In the genomic region with DNA sequence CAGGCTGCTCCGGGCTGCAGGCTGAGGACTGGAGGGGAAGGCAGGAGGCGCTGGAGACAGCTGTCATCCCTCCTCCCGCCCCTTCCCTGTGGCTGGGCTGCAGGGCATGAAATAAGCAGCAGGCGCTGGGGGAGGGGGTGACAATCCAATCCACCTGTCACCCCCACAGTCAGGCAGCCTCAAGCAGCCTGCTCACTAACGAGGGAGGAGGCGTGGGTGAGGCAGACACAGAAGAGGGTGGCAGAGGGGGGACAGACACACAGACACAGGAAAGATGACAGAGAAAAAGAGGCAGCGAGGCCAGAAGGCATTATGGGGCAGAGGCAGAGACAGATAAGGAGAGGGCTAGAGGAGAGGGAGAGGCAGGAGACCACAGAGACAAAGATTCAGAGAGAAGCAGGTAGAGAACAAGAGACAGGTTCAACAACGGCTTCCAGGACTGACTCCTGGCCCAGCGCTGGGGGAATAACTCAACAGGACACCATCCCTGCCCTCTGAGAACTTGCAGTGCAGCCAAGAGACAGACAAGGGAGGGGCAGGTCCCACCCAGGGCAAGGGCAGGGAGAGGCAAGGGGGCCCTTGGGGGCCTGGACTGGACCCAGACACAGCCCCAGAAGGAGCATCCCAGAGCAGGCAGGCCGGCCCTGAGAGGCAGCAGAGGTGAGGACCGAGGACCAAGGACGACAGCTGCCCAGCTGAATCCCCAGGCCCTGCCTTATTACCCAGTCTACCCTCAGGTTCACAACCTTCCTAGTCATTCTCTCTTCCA, we compare ENCODE assay signal across 8 cellular contexts. TPM values are rescaled to one million over a fixed set of nuclear protein-coding genes. Genes with fewer than 3 reads are reported as not detected.
DNase-seq lines count a peak whose midpoint lies in the region; ATAC-seq and FAIRE-seq lines count a peak whose summit lies in the region.

No MANE protein-coding gene starts in this region.

- no peaks in the 10 kb centered on the region for H3K9me3 Mint-ChIP-seq in central memory CD8-positive, alpha-beta T cell
- H3K9me3 Mint-ChIP-seq in memory B cell, result no peaks in the 10 kb centered on the region
- no peaks in the 10 kb centered on the region for H3K9me3 Mint-ChIP-seq in stimulated activated naive CD8-positive, alpha-beta T cell treated with anti-CD3 and anti-CD28 coated beads, Interleukin-15, amount 100 ng/mL, for 72 hours

- H3K27ac Mint-ChIP-seq in central memory CD8-positive, alpha-beta T cell (ENCODE audit: low read depth), result peak overlapping the region; percentile 94
- H3K27ac Mint-ChIP-seq in memory B cell, result peak overlapping the region; percentile 92
- peak overlapping the region; percentile 1 to 69 for H3K27ac Mint-ChIP-seq in stimulated activated naive CD8-positive, alpha-beta T cell treated with anti-CD3 and anti-CD28 coated beads, Interleukin-15, amount 100 ng/mL, for 72 hours

- H3K27me3 Mint-ChIP-seq in central memory CD8-positive, alpha-beta T cell, result no peaks in the 10 kb centered on the region
- H3K27me3 Mint-ChIP-seq in memory B cell, result no peaks in the 10 kb centered on the region
- H3K27me3 Mint-ChIP-seq in stimulated activated naive CD8-positive, alpha-beta T cell treated with anti-CD3 and anti-CD28 coated beads, Interleukin-15, amount 100 ng/mL, for 72 hours, result no peaks in the 10 kb centered on the region

- peak overlapping the region; percentile 70 for H3K4me3 Mint-ChIP-seq in central memory CD8-positive, alpha-beta T cell
- peak overlapping the region; percentile 89 for H3K4me3 Mint-ChIP-seq in memory B cell
- H3K4me3 Mint-ChIP-seq in stimulated activated naive CD8-positive, alpha-beta T cell treated with anti-CD3 and anti-CD28 coated beads, Interleukin-15, amount 100 ng/mL, for 72 hours, result peak overlapping the region; percentile 66 to 84

- peaks cover 91% of the 10 kb centered on the region for H3K4me1 Mint-ChIP-seq in central memory CD8-positive, alpha-beta T cell
- peaks cover 77% of the 10 kb centered on the region for H3K4me1 Mint-ChIP-seq in memory B cell
- H3K4me1 Mint-ChIP-seq in stimulated activated naive CD8-positive, alpha-beta T cell treated with anti-CD3 and anti-CD28 coated beads, Interleukin-15, amount 100 ng/mL, for 72 hours, result peaks cover 94% of the 10 kb centered on the region

- peak; percentile 87 for DNase-seq in Ammon's horn (ENCODE audit: low spot score)
- peak; percentile 87 for DNase-seq in LHCN-M2 (ENCODE audit: low read depth)
- peak; percentile 19 for DNase-seq in T follicular helper cell (ENCODE audit: low read depth)
- DNase-seq in central memory CD8-positive, alpha-beta T cell (ENCODE audit: low spot score in 2 of 2), result peak in 1 of 2 donors; percentile 38
- DNase-seq in memory B cell (ENCODE audit: low spot score in 2 of 2), result no peak
- DNase-seq in stimulated activated naive CD8-positive, alpha-beta T cell treated with anti-CD3 and anti-CD28 coated beads, Interleukin-15, amount 100 ng/mL, for 72 hours, result peak; percentile 45 to 52
- DNase-seq in RCC 7860 (ENCODE audit: low spot score), result no peak

- FAIRE-seq in RCC 7860 (lab: Jason Lieb, UNC), result no peak

- ATAC-seq in GM19395 (IDR thresholded peaks at IDR 0.05; ENCODE audit: unreplicated experiment) (peak; percentile 29), memory B cell (ENCODE audit: low read depth) (no peak)
- ATAC-seq in central memory CD8-positive, alpha-beta T cell (replicated peaks; ENCODE audit: extremely low read depth, poor library complexity, severe bottlenecking), result peak; percentile 63
- peak; percentile 51 for ATAC-seq in stimulated activated naive CD8-positive, alpha-beta T cell treated with anti-CD3 and anti-CD28 coated beads, Interleukin-15, amount 100 ng/mL, for 72 hours

- peaks cover 25% of the 10 kb centered on the region for H3K36me3 Mint-ChIP-seq in central memory CD8-positive, alpha-beta T cell (ENCODE audit: insufficient read depth)
- H3K36me3 Mint-ChIP-seq in memory B cell, result peaks cover 2% of the 10 kb centered on the region

RNA-seq across cellular contexts. Expression of a gene that starts 11.2 kb away (rescaled TPM):
- 21.9 and 23.2 TPM in 2 replicates for total RNA-seq in LHCN-M2 (2014; rRNA removed)
- polyA plus RNA-seq in LHCN-M2 (2012), result 27.4 TPM

Comparison
In these comparisons a context has a peak if more than half of its experiments do, and no peak if none do; other contexts are left out.
1. DNase-seq: peak in Ammon's horn (single experiment), LHCN-M2 (single experiment), T follicular helper cell (single experiment) and stimulated activated naive CD8-positive, alpha-beta T cell treated with anti-CD3 and anti-CD28 coated beads, Interleukin-15, amount 100 ng/mL, for 72 hours (2 of 2); none in memory B cell (0 of 2) and RCC 7860 (single experiment).
2. H3K27ac Mint-ChIP-seq: peak in every context shown above with its lines; median percentile 94 in central memory CD8-positive, alpha-beta T cell; 92 in memory B cell; 35 in stimulated activated naive CD8-positive, alpha-beta T cell treated with anti-CD3 and anti-CD28 coated beads, Interleukin-15, amount 100 ng/mL, for 72 hours.
3. Peak in every context shown above with its lines, with median percentiles within 50 percentile points of each other: H3K4me3 Mint-ChIP-seq.